ENCODE assay signal across 16 cellular contexts in the genomic region with DNA sequence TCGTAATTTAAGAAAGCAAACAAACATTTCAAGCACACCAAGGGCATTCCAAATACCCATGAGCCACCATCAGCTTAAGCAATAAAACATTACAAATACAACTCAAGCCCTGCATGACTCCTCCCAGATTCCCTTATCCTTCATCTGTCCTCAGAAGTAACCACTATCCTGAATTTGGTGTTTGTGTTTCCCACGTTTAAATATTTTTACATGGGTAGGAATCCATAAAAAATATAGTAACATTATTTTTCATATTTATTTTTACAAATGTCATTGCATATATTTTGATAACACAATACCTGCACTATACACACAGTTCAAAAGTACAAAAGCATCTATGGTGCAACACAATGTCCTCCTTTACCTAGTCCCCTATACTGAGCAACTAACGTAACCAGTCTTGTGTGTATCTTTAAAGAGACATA. TPM values are rescaled to one million over a fixed set of nuclear protein-coding genes. Genes with fewer than 3 reads are reported as not detected.
DNase-seq lines count a peak whose midpoint lies in the region; ATAC-seq, FAIRE-seq and TF ChIP-seq lines count a peak whose summit lies in the region.
"Had no signal": no experiment of that assay in that cellular context is flagged by ENCODE, and none has a peak within 500 bp of the region (broad histone marks: within the 10 kb centered on the region; RNA-seq: fewer than 3 reads in every experiment).

No MANE protein-coding gene starts in this region.

- H3K4me3 ChIP-seq in astrocyte (ENCODE audit: insufficient read depth, low read depth, low read length) (no peak overlapping the region), mucosa of descending colon (no peak overlapping the region)
- H3K4me3 ChIP-seq: esophagus muscularis mucosa had no signal

- no peak overlapping the region for H3K4me3 Mint-ChIP-seq in astrocyte (ENCODE audit: unreplicated experiment)
- no peak overlapping the region for H3K4me3 Mint-ChIP-seq in activated T-cell treated with anti-CD3 and anti-CD28 coated beads, Interleukin-2, amount 50 U/mL, for 4 hours
- H3K4me3 Mint-ChIP-seq: activated CD4-positive, alpha-beta T cell treated with anti-CD3 and anti-CD28 coated beads, Interleukin-2, amount 10 ng/mL, durations not matched to agents 7 days and 5 days had no signal

- peak overlapping the region; percentile 2 for H3K4me2 ChIP-seq in astrocyte (ENCODE audit: low read length)

- intact Hi-C loops in mucosa of descending colon (cut with DNase I, micrococcal nuclease): no loop called here

- peaks cover 98% of the 10 kb centered on the region for H3K79me2 ChIP-seq in astrocyte (ENCODE audit: insufficient read depth, low read length)

- no peaks in the 10 kb centered on the region for H3K9me3 Mint-ChIP-seq in astrocyte (ENCODE audit: unreplicated experiment)
- peaks cover 3% of the 10 kb centered on the region for H3K9me3 Mint-ChIP-seq in activated T-cell treated with anti-CD3 and anti-CD28 coated beads, Interleukin-2, amount 50 U/mL, for 4 hours

- H3K27me3 Mint-ChIP-seq in astrocyte (ENCODE audit: low read depth, unreplicated experiment): no peaks in the 10 kb centered on the region
- H3K27me3 Mint-ChIP-seq in activated T-cell treated with anti-CD3 and anti-CD28 coated beads, Interleukin-2, amount 50 U/mL, for 4 hours (ENCODE audit: low read depth): no peaks in the 10 kb centered on the region
- H3K27me3 Mint-ChIP-seq: activated CD4-positive, alpha-beta T cell treated with anti-CD3 and anti-CD28 coated beads, Interleukin-2, amount 10 ng/mL, durations not matched to agents 7 days and 5 days; progenitor cell of endocrine pancreas had no signal

- no peaks in the 10 kb centered on the region for H3K4me1 ChIP-seq in astrocyte (ENCODE audit: insufficient read depth, low read length)
- H3K4me1 ChIP-seq in mucosa of descending colon (ENCODE audit: low read depth): peaks cover 42% of the 10 kb centered on the region

- ATAC-seq in mucosa of descending colon: peak; percentile 81
- no peak for ATAC-seq in activated T-cell treated with anti-CD3 and anti-CD28 coated beads, Interleukin-2, amount 50 U/mL, for 4 hours

- no peak overlapping the region for H3K27ac Mint-ChIP-seq in astrocyte (ENCODE audit: unreplicated experiment)
- H3K27ac Mint-ChIP-seq: activated CD4-positive, alpha-beta T cell treated with anti-CD3 and anti-CD28 coated beads, Interleukin-2, amount 10 ng/mL, durations not matched to agents 7 days and 5 days; progenitor cell of endocrine pancreas had no signal

- no peak overlapping the region for H2AFZ ChIP-seq in astrocyte (ENCODE audit: low read depth, low read length)

- H3K4me1 Mint-ChIP-seq in astrocyte (ENCODE audit: low read depth, unreplicated experiment): peaks cover 10% of the 10 kb centered on the region
- H3K4me1 Mint-ChIP-seq in activated T-cell treated with anti-CD3 and anti-CD28 coated beads, Interleukin-2, amount 50 U/mL, for 4 hours (ENCODE audit: low read depth): peaks cover 71% of the 10 kb centered on the region

- H3K9ac ChIP-seq in astrocyte (ENCODE audit: low read length): no peak overlapping the region

- H4K20me1 ChIP-seq in astrocyte (ENCODE audit: insufficient read depth, low read length): peaks cover 88% of the 10 kb centered on the region

- peaks cover 2% of the 10 kb centered on the region for H3K36me3 ChIP-seq in astrocyte (ENCODE audit: insufficient read depth, low read length)
- H3K36me3 ChIP-seq in mucosa of descending colon (ENCODE audit: low read depth): no peaks in the 10 kb centered on the region

- FAIRE-seq in astrocyte (lab: Jason Lieb, UNC): no peak
- FAIRE-seq: D721Med had no signal

- no peaks in the 10 kb centered on the region for H3K27me3 ChIP-seq in astrocyte (ENCODE audit: insufficient read depth, low read length)
- H3K27me3 ChIP-seq: esophagus muscularis mucosa had no signal

- TF ChIP-seq CTCF in astrocyte (IDR thresholded peaks at IDR 0.05; ENCODE audit: insufficient read depth, low read depth, low read length): no peak
- TF ChIP-seq CTCF in mucosa of descending colon (IDR thresholded peaks at IDR 0.05): no peak

- peaks cover 4% of the 10 kb centered on the region for H3K36me3 Mint-ChIP-seq in astrocyte (ENCODE audit: low read depth, unreplicated experiment)
- peaks cover 28% of the 10 kb centered on the region for H3K36me3 Mint-ChIP-seq in activated T-cell treated with anti-CD3 and anti-CD28 coated beads, Interleukin-2, amount 50 U/mL, for 4 hours (ENCODE audit: insufficient read depth)

- no peak overlapping the region for H3K27ac ChIP-seq in astrocyte (ENCODE audit: low read depth, low read length)
- H3K27ac ChIP-seq: esophagus muscularis mucosa had no signal

- DNase-seq in HCEC 1CT: peak; percentile 41
- DNase-seq in astrocyte (ENCODE audit: low read depth): no peak
- DNase-seq in mucosa of descending colon: no peak
- no peak for DNase-seq in GM19240 (ENCODE audit: insufficient read length, low spot score)
- DNase-seq in NCI-H1694 (lab: John Stamatoyannopoulos, UW): no peak
- DNase-seq in activated T-cell treated with anti-CD3 and anti-CD28 coated beads, Interleukin-2, amount 50 U/mL, for 4 hours: no peak
- DNase-seq: activated CD4-positive, alpha-beta T cell treated with anti-CD3 and anti-CD28 coated beads, Interleukin-2, amount 10 ng/mL, durations not matched to agents 7 days and 5 days; hippocampal formation; MV-4-11; NCI-H2171; SHP77 treated with DMSO at 0.1 percent for 48 hours; stimulated activated CD4-positive, alpha-beta T cell treated with anti-CD3 and anti-CD28 coated beads, Interleukin-15, amount 100 ng/mL, for 24 hours; T-helper 9 cell had no signal

- H3K9me3 ChIP-seq in astrocyte (ENCODE audit: insufficient read depth, low read depth, low read length) (no peaks in the 10 kb centered on the region), mucosa of descending colon (no peaks in the 10 kb centered on the region)

RNA-seq across cellular contexts. Expression of a gene that starts 6.4 kb away (rescaled TPM):
- total RNA-seq in astrocyte (65.6 and 70.3 TPM in 2 replicates), mucosa of descending colon (100 to 1,000 TPM in 1 of 3 donors, 10 to 100 TPM in 2; 89.7 to 111 (median 97.9) TPM)
- total RNA-seq in activated T-cell treated with anti-CD3 and anti-CD28 coated beads, Interleukin-2, amount 50 U/mL, for 4 hours: 10 to 100 TPM; 48.6 to 51.4 (median 50.3) TPM

RNA-seq across cellular contexts. Expression of a gene that starts 36.0 kb away (rescaled TPM):
- total RNA-seq in astrocyte: 12.0 and 13.3 TPM in 2 replicates
- total RNA-seq in mucosa of descending colon: 10 to 100 TPM; 15.1 to 22.6 (median 17.2) TPM
- 10 to 100 TPM; 14.6 to 20.9 (median 15.9) TPM for total RNA-seq in activated T-cell treated with anti-CD3 and anti-CD28 coated beads, Interleukin-2, amount 50 U/mL, for 4 hours

RNA-seq across cellular contexts. Expression of a gene that starts 43.3 kb away (rescaled TPM):
- total RNA-seq in astrocyte (981 and 1,090 TPM in 2 replicates), mucosa of descending colon (100 to 1,000 TPM; 785 to 853 (median 837) TPM)
- 1,000 to 10,000 TPM; 1,753 to 1,834 (median 1,793) TPM for total RNA-seq in activated T-cell treated with anti-CD3 and anti-CD28 coated beads, Interleukin-2, amount 50 U/mL, for 4 hours

RNA-seq across cellular contexts. Expression of a gene that starts 49.4 kb away (rescaled TPM):
- total RNA-seq in astrocyte (0.96 and 1.0 TPM in 2 replicates), mucosa of descending colon (1 to 10 TPM; 1.7 to 6.3 (median 3.5) TPM)
- total RNA-seq in activated T-cell treated with anti-CD3 and anti-CD28 coated beads, Interleukin-2, amount 50 U/mL, for 4 hours: 1 to 10 TPM in 1 of 3 donors, under 1 TPM in 2; 0.76 to 1.7 (median 0.84) TPM
